ENCODE assay signal across 8 cellular contexts in genomic region chr2:119641562-119642258, GRCh38. TPM values are rescaled to one million over a fixed set of nuclear protein-coding genes. Genes with fewer than 3 reads are reported as not detected.
A peak's percentile ranks its signal among the peaks of the same experiment; 100 is the strongest.
DNase-seq lines count a peak whose midpoint lies in the region; ATAC-seq and TF ChIP-seq lines count a peak whose summit lies in the region.

No MANE protein-coding gene starts in this region.

- peaks cover 0 to 13% (median 5%) of the 10 kb centered on the region in 7 donors for H3K4me1 Mint-ChIP-seq in naive thymus-derived CD4-positive, alpha-beta T cell

- CTCF ChIA-PET in naive thymus-derived CD4-positive, alpha-beta T cell (lab: Charles Lee): interaction anchor here (0.7 to 2.9 kb wide), 18 partner anchors 10 to 1039 kb away, joined by 3 to 26 read pairs (median 4); partner anchors contain the start of gene TMEM177

- H3K4me2 ChIP-seq in OCI-LY1 (ENCODE audit: low read length): no peak overlapping the region

- no peak overlapping the region for H3K4me3 Mint-ChIP-seq in naive thymus-derived CD4-positive, alpha-beta T cell

- H3K27me3 ChIP-seq in OCI-LY1 (ENCODE audit: insufficient read depth, low read length): no peaks in the 10 kb centered on the region
- H3K27me3 ChIP-seq in naive thymus-derived CD4-positive, alpha-beta T cell (ENCODE audit: control insufficient read depth in 2 of 2, insufficient read depth in 2 of 2, low read length in 2 of 2): no peaks in the 10 kb centered on the region

- H3K27ac ChIP-seq in OCI-LY1 (ENCODE audit: low read depth, low read length, poor library complexity, severe bottlenecking): no peak overlapping the region
- H3K27ac ChIP-seq in naive thymus-derived CD4-positive, alpha-beta T cell (ENCODE audit: low read depth, low read length): no peak overlapping the region

- no peaks in the 10 kb centered on the region for H3K4me1 ChIP-seq in OCI-LY1 (ENCODE audit: insufficient read depth, low read length, severe bottlenecking)
- peaks cover 0 to 4% of the 10 kb centered on the region in 2 donors for H3K4me1 ChIP-seq in naive thymus-derived CD4-positive, alpha-beta T cell (ENCODE audit: control insufficient read depth in 2 of 2, insufficient read depth in 2 of 2, low read length in 2 of 2)

- no peaks in the 10 kb centered on the region for H3K36me3 Mint-ChIP-seq in naive thymus-derived CD4-positive, alpha-beta T cell

- no peaks in the 10 kb centered on the region for H3K9me3 ChIP-seq in OCI-LY1 (ENCODE audit: low read length)
- no peaks in the 10 kb centered on the region for H3K9me3 ChIP-seq in naive thymus-derived CD4-positive, alpha-beta T cell (ENCODE audit: control insufficient read depth in 2 of 3, low read length in 3 of 3)

- H3F3A ChIP-seq in OCI-LY1 (ENCODE audit: insufficient read depth, low read length): no peaks in the 10 kb centered on the region

- no peaks in the 10 kb centered on the region for H3K36me3 ChIP-seq in OCI-LY1 (ENCODE audit: insufficient read depth, low read length)
- H3K36me3 ChIP-seq in naive thymus-derived CD4-positive, alpha-beta T cell (ENCODE audit: control insufficient read depth in 2 of 3, insufficient read depth in 3 of 3, low read length in 3 of 3): no peaks in the 10 kb centered on the region

- H3K9ac ChIP-seq in OCI-LY1 (ENCODE audit: low read length): no peak overlapping the region

- no peaks in the 10 kb centered on the region for H3K9me2 ChIP-seq in OCI-LY1 (ENCODE audit: low read depth, low read length)

- no peak overlapping the region for H2AFZ ChIP-seq in OCI-LY1 (ENCODE audit: low read length)

- H3K27ac Mint-ChIP-seq in naive thymus-derived CD4-positive, alpha-beta T cell: no peak overlapping the region

- H3K4me3 ChIP-seq in OCI-LY1 (ENCODE audit: low read depth, low read length, poor library complexity, severe bottlenecking) (no peak overlapping the region), epithelial cell of proximal tubule (ENCODE audit: low read depth, low read length) (no peak overlapping the region)
- no peak overlapping the region for H3K4me3 ChIP-seq in naive thymus-derived CD4-positive, alpha-beta T cell (ENCODE audit: low read length)

- DNase-seq in DMS 273 (lab: John Stamatoyannopoulos, UW; ENCODE audit: unreplicated experiment): peak; percentile 92
- peak; percentile 65 for DNase-seq in HT1080 (ENCODE audit: low read depth)
- peak; percentile 69 for DNase-seq in activated T-cell treated with anti-CD3 and anti-CD28 coated beads for 4 hours
- DNase-seq in epithelial cell of proximal tubule (ENCODE audit: low read depth): peak; percentile 19
- DNase-seq in naive thymus-derived CD4-positive, alpha-beta T cell: peak; percentile 42 to 77 (median 64)
- peak; percentile 47 to 50 for DNase-seq in stimulated activated CD8-positive, alpha-beta memory T cell treated with anti-CD3 and anti-CD28 coated beads, Interleukin-7, amount 100 ng/mL, for 48 hours (ENCODE audit: extremely low read depth in 1 of 2, low read depth in 1 of 2)

- peaks cover 0 to 14% (median 0%) of the 10 kb centered on the region in 5 donors for H3K27me3 Mint-ChIP-seq in naive thymus-derived CD4-positive, alpha-beta T cell

- intact Hi-C loops in naive thymus-derived CD4-positive, alpha-beta T cell (cut with micrococcal nuclease): loop anchor here (1.0 to 5.0 kb wide), 9 partner anchors 19 to 1039 kb away; partner anchors contain the start of gene TMEM177 (in 1 of the 2)

- peak; percentile 95 for TF ChIP-seq CTCF in OCI-LY1 (IDR thresholded peaks at IDR 0.05; ENCODE audit: low read length)
- peak; percentile 99 for TF ChIP-seq CTCF in epithelial cell of proximal tubule (conservative IDR thresholded peaks at IDR 0.05; ENCODE audit: low read depth, low read length)

- no peaks in the 10 kb centered on the region for H3K79me2 ChIP-seq in OCI-LY1 (ENCODE audit: insufficient read depth, low read length)

- ATAC-seq in GM21390 (IDR thresholded peaks at IDR 0.05; ENCODE audit: unreplicated experiment): peak; percentile 98
- ATAC-seq in naive thymus-derived CD4-positive, alpha-beta T cell: peak; percentile 95

- no peaks in the 10 kb centered on the region for H4K20me1 ChIP-seq in OCI-LY1 (ENCODE audit: insufficient read depth, low read length)

- POLR2A ChIA-PET in naive thymus-derived CD4-positive, alpha-beta T cell (lab: Charles Lee): interaction anchor here (0.7 to 1.2 kb wide), 2 partner anchors 35 to 535 kb away, joined by 3 read pairs; no protein-coding TSS in a partner anchor

- H3K9me3 Mint-ChIP-seq in naive thymus-derived CD4-positive, alpha-beta T cell: no peaks in the 10 kb centered on the region

RNA-seq across cellular contexts. Expression of gene TMEM177, which starts 37.3 kb away (rescaled TPM):
- total RNA-seq in HT1080 (2014; rRNA removed; shearing (Covaris generic)): 30.0 and 33.1 TPM in 2 replicates
- 26.0 and 34.8 TPM in 2 replicates for polyA plus RNA-seq in HT1080 (2015; cell fraction: cytosol; rRNA removed)
- polyA plus RNA-seq in HT1080 (2015; cell fraction: nucleus; rRNA removed): 19.5 and 20.2 TPM in 2 replicates
- total RNA-seq in epithelial cell of proximal tubule: 18.3 and 21.3 TPM in 2 replicates
- total RNA-seq in naive thymus-derived CD4-positive, alpha-beta T cell: 10 to 100 TPM in 3 of 5 experiments, 1 to 10 TPM in 2; 5.5 to 38.1 (median 11.6) TPM
- polyA plus RNA-seq in naive thymus-derived CD4-positive, alpha-beta T cell: 10 to 100 TPM; 15.4 to 27.6 TPM

Comparison
In these comparisons a context has a peak if more than half of its experiments do, and no peak if none do; other contexts are left out.
1. DNase-seq: peak in every context shown above with its lines; median percentile 92 in DMS 273; 69 in activated T-cell treated with anti-CD3 and anti-CD28 coated beads for 4 hours; 65 in HT1080; 64 in naive thymus-derived CD4-positive, alpha-beta T cell; 48 in stimulated activated CD8-positive, alpha-beta memory T cell treated with anti-CD3 and anti-CD28 coated beads, Interleukin-7, amount 100 ng/mL, for 48 hours; 19 in epithelial cell of proximal tubule.